ENCODE assay signal across 2 cellular contexts in the genomic region with DNA sequence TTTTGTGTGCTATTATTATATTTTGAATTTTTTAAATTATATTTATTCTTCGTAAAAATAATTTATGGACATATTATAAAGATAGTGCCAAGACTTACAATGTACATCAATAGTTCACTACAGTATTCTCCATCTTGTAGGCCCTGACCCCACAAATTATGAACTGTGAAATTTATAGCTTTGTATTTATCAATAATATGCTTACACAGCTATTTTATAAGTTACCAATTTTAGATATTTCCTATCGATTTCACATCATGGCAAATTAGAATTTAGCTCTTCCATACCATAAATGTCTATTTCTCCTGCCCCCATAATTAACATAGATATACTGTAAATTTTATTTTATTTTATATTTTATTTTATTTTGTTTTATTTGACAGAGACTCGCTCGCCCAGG.
TF ChIP-seq lines count a peak whose summit lies in the region.

No MANE protein-coding gene starts in this region.

TF ChIP-seq in A549, 52 proteins besides CTCF, POLR2A, EP300 and RAD21:
- TF ChIP-seq GATA3 (IDR thresholded peaks at IDR 0.05; ENCODE audit: borderline replicate concordance) (no peak), MAFK (IDR thresholded peaks at IDR 0.05; ENCODE audit: partially characterized antibody) (peak; percentile 82)

TF ChIP-seq in IMR-90, 13 proteins besides CTCF, POLR2A, EP300 and RAD21:
- TF ChIP-seq NFE2L2 (IDR thresholded peaks at IDR 0.05; ENCODE audit: low read depth, low read length), result no peak
- TF ChIP-seq MAFK (IDR thresholded peaks at IDR 0.05; ENCODE audit: low read depth, low read length), result peak; percentile 92
